Comparison of ENCODE assay signal across 17 cellular contexts in the genomic region with DNA sequence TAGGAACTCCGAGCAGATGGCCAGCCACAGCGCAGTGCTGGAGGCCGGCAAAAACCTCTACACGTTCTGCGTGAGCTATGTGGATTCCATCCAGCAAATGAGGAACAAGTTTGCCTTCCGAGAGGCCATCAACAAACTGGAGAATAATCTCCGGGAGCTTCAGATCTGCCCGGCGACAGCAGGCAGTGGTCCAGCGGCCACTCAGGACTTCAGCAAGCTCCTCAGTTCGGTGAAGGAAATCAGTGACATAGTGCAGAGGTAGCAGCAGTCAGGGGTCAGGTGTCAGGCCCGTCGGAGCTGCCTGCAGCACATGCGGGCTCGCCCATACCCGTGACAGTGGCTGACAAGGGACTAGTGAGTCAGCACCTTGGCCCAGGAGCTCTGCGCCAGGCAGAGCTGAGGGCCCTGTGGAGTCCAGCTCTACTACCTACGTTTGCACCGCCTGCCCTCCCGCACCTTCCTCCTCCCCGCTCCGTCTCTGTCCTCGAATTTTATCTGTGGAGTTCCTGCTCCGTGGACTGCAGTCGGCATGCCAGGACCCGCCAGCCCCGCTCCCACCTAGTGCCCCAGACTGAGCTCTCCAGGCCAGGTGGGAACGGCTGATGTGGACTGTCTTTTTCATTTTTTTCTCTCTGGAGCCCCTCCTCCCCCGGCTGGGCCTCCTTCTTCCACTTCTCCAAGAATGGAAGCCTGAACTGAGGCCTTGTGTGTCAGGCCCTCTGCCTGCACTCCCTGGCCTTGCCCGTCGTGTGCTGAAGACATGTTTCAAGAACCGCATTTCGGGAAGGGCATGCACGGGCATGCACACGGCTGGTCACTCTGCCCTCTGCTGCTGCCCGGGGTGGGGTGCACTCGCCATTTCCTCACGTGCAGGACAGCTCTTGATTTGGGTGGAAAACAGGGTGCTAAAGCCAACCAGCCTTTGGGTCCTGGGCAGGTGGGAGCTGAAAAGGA. TPM values are rescaled to one million over a fixed set of nuclear protein-coding genes. Genes with fewer than 3 reads are reported as not detected.
A peak's percentile ranks its signal among the peaks of the same experiment; 100 is the strongest.
DNase-seq lines count a peak whose midpoint lies in the region; ATAC-seq and TF ChIP-seq lines count a peak whose summit lies in the region.
"Had no signal": no experiment of that assay in that cellular context is flagged by ENCODE, and none has a peak within 500 bp of the region (broad histone marks: within the 10 kb centered on the region; RNA-seq: fewer than 3 reads in every experiment).

No MANE protein-coding gene starts in this region.

- peaks cover 3 to 5% of the 10 kb centered on the region in 2 experiments; a peak in 3 of 4 replicates for H3K4me1 Mint-ChIP-seq in H9
- H3K4me1 Mint-ChIP-seq: activated naive CD8-positive, alpha-beta T cell treated with anti-CD3 and anti-CD28 coated beads, Interleukin-2, amount 10 ng/mL, durations not matched to agents 7 days and 5 days; memory B cell; T-helper 17 cell had no signal

- peaks cover 32 to 79% (median 68%) of the 10 kb centered on the region in 3 experiments for H3K36me3 Mint-ChIP-seq in H9 (ENCODE audit: insufficient read depth in 1 of 3, low read depth in 3 of 3)

- no peaks in the 10 kb centered on the region for H3K23me2 ChIP-seq in H9 (ENCODE audit: insufficient read length, low read depth, low read length, poor library complexity, severe bottlenecking)

- no peak overlapping the region for H3K9ac ChIP-seq in H9 (ENCODE audit: extremely low read depth, insufficient read length, low read length)
- H3K9ac ChIP-seq in IMR-90 (ENCODE audit: low read depth, low read length), result no peak overlapping the region

- no peak overlapping the region for H3T11ph ChIP-seq in H9 (ENCODE audit: low read length)

- no peak overlapping the region for H4K5ac ChIP-seq in H9 (ENCODE audit: insufficient read length, low read depth, low read length)
- no peak overlapping the region for H4K5ac ChIP-seq in IMR-90 (ENCODE audit: low read depth, low read length)

- H3K4me3 Mint-ChIP-seq in H9, result no peak overlapping the region
- H3K4me3 Mint-ChIP-seq: activated naive CD8-positive, alpha-beta T cell treated with anti-CD3 and anti-CD28 coated beads, Interleukin-2, amount 10 ng/mL, durations not matched to agents 7 days and 5 days; memory B cell; T-helper 17 cell had no signal

- H2AFZ ChIP-seq in H9 (ENCODE audit: low read length) (no peak overlapping the region), IMR-90 (replicated peaks; ENCODE audit: low read length, poor library complexity) (peak overlapping the region; percentile 34), osteoblast (ENCODE audit: low read length) (no peak overlapping the region)

- WGBS in H9 (ENCODE audit: extremely low coverage, insufficient read length, low lambda C conversion rate), result no CpG with 5 or more reads among the region's 38 CpGs
- 91% methylated on average over 27 of the region's 38 CpGs; no CpG with 5 or more reads in 1 of the 2 experiments for WGBS in IMR-90 (ENCODE audit: extremely low coverage in 2 of 2, insufficient read length in 1 of 2), 2 experiments

- TF ChIP-seq POLR2A in IMR-90 (IDR thresholded peaks at IDR 0.05; ENCODE audit: low read depth, low read length), result no peak

- H2BK15ac ChIP-seq in H9 (ENCODE audit: low read depth, low read length) (no peak overlapping the region), IMR-90 (ENCODE audit: low read depth, low read length) (no peak overlapping the region)

- H3K56ac ChIP-seq in H9 (ENCODE audit: insufficient read length, low read depth, low read length) (no peak overlapping the region), IMR-90 (ENCODE audit: extremely low read depth, insufficient read depth, low read length) (no peak overlapping the region)

- H3K18ac ChIP-seq in H9 (ENCODE audit: insufficient read length, low read depth, low read length) (no peak overlapping the region), IMR-90 (ENCODE audit: low read depth, low read length) (no peak overlapping the region)

- H3K23ac ChIP-seq in H9 (ENCODE audit: insufficient read length, low read depth, low read length) (no peak overlapping the region), IMR-90 (ENCODE audit: low read depth, low read length) (no peak overlapping the region)

- H3K9me3 ChIP-seq in H9 (ENCODE audit: control insufficient read depth, low read depth, low read length) (no peaks in the 10 kb centered on the region), IMR-90 (ENCODE audit: control insufficient read depth, insufficient read depth, low read length) (no peaks in the 10 kb centered on the region), osteoblast (ENCODE audit: low read depth, low read length) (no peaks in the 10 kb centered on the region)
- H3K9me3 ChIP-seq: gastrocnemius medialis, testis had no signal

- H2AK5ac ChIP-seq in H9 (ENCODE audit: insufficient read length, low read length) (no peak overlapping the region), IMR-90 (ENCODE audit: low read depth, low read length) (no peak overlapping the region)

- H3K4me3 ChIP-seq in IMR-90 (ENCODE audit: insufficient read depth, low read depth, low read length), result no peak overlapping the region
- no peak overlapping the region for H3K4me3 ChIP-seq in osteoblast (ENCODE audit: insufficient read depth, low read length)
- H3K4me3 ChIP-seq: gastrocnemius medialis, testis had no signal

- H3K14ac ChIP-seq in H9 (ENCODE audit: insufficient read depth, low read length), result no peak overlapping the region; the same call in 1 of the 2 replicates
- no peak overlapping the region for H3K14ac ChIP-seq in IMR-90 (replicated peaks; ENCODE audit: low read depth, low read length)

- no peak for TF ChIP-seq RAD21 in IMR-90 (IDR thresholded peaks at IDR 0.05; ENCODE audit: low read length)

- no TSS peak for BruUV-seq in IMR-90 (replicated peaks; lab: Mats Ljungman, UMichigan)

- CTCF ChIA-PET in IMR-90 (lab: Yijun Ruan, JAX), result no interaction called here

- no peak overlapping the region for H2BK20ac ChIP-seq in H9 (ENCODE audit: low read depth, low read length, poor library complexity, severe bottlenecking)
- no peak overlapping the region for H2BK20ac ChIP-seq in IMR-90 (ENCODE audit: low read depth, low read length)

- POLR2A ChIA-PET in IMR-90 (lab: Charles Lee; ENCODE audit: unreplicated experiment), result interaction anchor here (0.5 kb wide), 1 partner anchor 124 kb away, joined by 3 read pairs; no protein-coding TSS in a partner anchor

- no peaks in the 10 kb centered on the region for H3K9me3 Mint-ChIP-seq in H9
- H3K9me3 Mint-ChIP-seq: activated naive CD8-positive, alpha-beta T cell treated with anti-CD3 and anti-CD28 coated beads, Interleukin-2, amount 10 ng/mL, durations not matched to agents 7 days and 5 days; memory B cell had no signal

- no peak overlapping the region for H3K4me2 ChIP-seq in H9 (ENCODE audit: insufficient read depth, insufficient read length, low read length)
- no peak overlapping the region for H3K4me2 ChIP-seq in IMR-90 (ENCODE audit: low read depth, low read length)
- no peak overlapping the region for H3K4me2 ChIP-seq in osteoblast (ENCODE audit: insufficient read depth, low read length)

- H4K20me1 ChIP-seq in H9 (ENCODE audit: control insufficient read depth, insufficient read depth, insufficient read length) (peaks cover 2% of the 10 kb centered on the region), IMR-90 (ENCODE audit: insufficient read depth, low read length) (peaks cover 38% of the 10 kb centered on the region), osteoblast (ENCODE audit: insufficient read depth, low read length) (peaks cover 56% of the 10 kb centered on the region)

- no peak overlapping the region for H4K8ac ChIP-seq in H9 (replicated peaks; ENCODE audit: insufficient read length, low read depth, low read length)
- 0 out of 4 replicates have a peak overlapping the region, but pooled peaks of 1 of the 2 experiments have one; percentile 39 for H4K8ac ChIP-seq in IMR-90 (ENCODE audit: low read depth in 2 of 2, low read length in 2 of 2)

- peak overlapping the region; percentile 88 for H2AK9ac ChIP-seq in IMR-90 (replicated peaks; ENCODE audit: low read depth, low read length, poor library complexity)

- H2BK5ac ChIP-seq in H9 (ENCODE audit: insufficient read length, low read length) (no peak overlapping the region), IMR-90 (ENCODE audit: low read depth, low read length, poor library complexity, severe bottlenecking) (peak overlapping the region; percentile 24)

- in situ Hi-C loops in IMR-90 (cut with MboI; ENCODE audit: low sequenced_read_pairs), result loop anchor here (5.0 kb wide), 1 partner anchor 157 kb away; no protein-coding TSS in a partner anchor

- intact Hi-C loops in IMR-90 (cut with micrococcal nuclease), result no loop called here

- H3K36me3 ChIP-seq in IMR-90 (ENCODE audit: control insufficient read depth, insufficient read depth, low read length), result peaks cover 86% of the 10 kb centered on the region
- peaks cover 90% of the 10 kb centered on the region for H3K36me3 ChIP-seq in osteoblast (ENCODE audit: insufficient read depth, low read length)

- DNase-seq in H9 (no peak), IMR-90 (no peak), osteoblast (ENCODE audit: insufficient read length, low spot score, missing footprints) (peak; percentile 44), HUDEP-2 (lab: John Stamatoyannopoulos, UW; ENCODE audit: unreplicated experiment in 76 of 76) (no peak), NCI-H345 treated with DMSO at 0.1 percent for 48 hours (lab: John Stamatoyannopoulos, UW; ENCODE audit: unreplicated experiment) (no peak)
- DNase-seq: activated naive CD8-positive, alpha-beta T cell treated with anti-CD3 and anti-CD28 coated beads, Interleukin-2, amount 10 ng/mL, durations not matched to agents 7 days and 5 days; cerebellar nuclear complex; gastrocnemius medialis; NCI-H345; T-helper 17 cell; testis had no signal

- H2BK120ac ChIP-seq in H9 (ENCODE audit: low read depth, low read length, poor library complexity, severe bottlenecking) (no peak overlapping the region), IMR-90 (ENCODE audit: low read depth, low read length) (no peak overlapping the region)

- no peaks in the 10 kb centered on the region for H3K4me1 ChIP-seq in H9 (ENCODE audit: insufficient read depth, low read length)
- H3K4me1 ChIP-seq in IMR-90 (ENCODE audit: control insufficient read depth, insufficient read depth, low read length), result peaks cover 15% of the 10 kb centered on the region; the same call in 1 of the 2 replicates
- no peaks in the 10 kb centered on the region for H3K4me1 ChIP-seq in osteoblast (ENCODE audit: insufficient read depth, low read length)
- H3K4me1 ChIP-seq: gastrocnemius medialis had no signal

- H3K27ac ChIP-seq in H9 (ENCODE audit: insufficient read length, low read depth, low read length) (no peak overlapping the region), IMR-90 (ENCODE audit: insufficient read depth, low read length) (no peak overlapping the region), osteoblast (ENCODE audit: low read depth, low read length) (no peak overlapping the region)
- H3K27ac ChIP-seq: gastrocnemius medialis, testis had no signal

- H3K79me2 ChIP-seq in H9 (ENCODE audit: insufficient read depth, low read length) (no peaks in the 10 kb centered on the region), osteoblast (ENCODE audit: insufficient read depth, low read length) (peaks cover 32% of the 10 kb centered on the region)

- no peak for ATAC-seq in IMR-90 (ENCODE audit: low read depth)
- peak; percentile 72 for ATAC-seq in esophagus mucosa
- ATAC-seq in HG03095 (IDR thresholded peaks at IDR 0.05; ENCODE audit: unreplicated experiment), result no peak
- ATAC-seq: gastrocnemius medialis, T-helper 17 cell had no signal

- H3K27me3 Mint-ChIP-seq in H9 (ENCODE audit: low read depth), result no peaks in the 10 kb centered on the region; the same call in 1 of the 2 replicates
- H3K27me3 Mint-ChIP-seq: activated naive CD8-positive, alpha-beta T cell treated with anti-CD3 and anti-CD28 coated beads, Interleukin-2, amount 10 ng/mL, durations not matched to agents 7 days and 5 days; memory B cell; T-helper 17 cell had no signal

- H3K79me1 ChIP-seq in H9 (ENCODE audit: insufficient read depth, low read depth, low read length, poor library complexity, severe bottlenecking), result no peaks in the 10 kb centered on the region
- peaks cover 28 to 56% of the 10 kb centered on the region in 2 experiments for H3K79me1 ChIP-seq in IMR-90 (ENCODE audit: low read depth in 1 of 2, low read length in 2 of 2)

- peaks cover 4% of the 10 kb centered on the region; the same call in 1 of the 2 replicates for H3K9me1 ChIP-seq in IMR-90 (ENCODE audit: insufficient read depth, low read length)

- no peaks in the 10 kb centered on the region for H3K27me3 ChIP-seq in H9 (ENCODE audit: insufficient read depth, low read length)
- no peaks in the 10 kb centered on the region for H3K27me3 ChIP-seq in IMR-90 (ENCODE audit: control insufficient read depth, insufficient read depth, low read length)
- H3K27me3 ChIP-seq in osteoblast (ENCODE audit: insufficient read depth, low read length), result no peaks in the 10 kb centered on the region
- H3K27me3 ChIP-seq: gastrocnemius medialis, testis had no signal

- H3K4ac ChIP-seq in H9 (ENCODE audit: low read depth, low read length) (no peak overlapping the region), IMR-90 (ENCODE audit: low read depth, low read length) (0 out of 2 replicates have a peak overlapping the region, but pooled peaks have one; percentile 27)

- peak overlapping the region in 2 of 3 experiments; percentile 88 to 97; a peak in 5 of 7 replicates for H3K27ac Mint-ChIP-seq in H9
- H3K27ac Mint-ChIP-seq: activated naive CD8-positive, alpha-beta T cell treated with anti-CD3 and anti-CD28 coated beads, Interleukin-2, amount 10 ng/mL, durations not matched to agents 7 days and 5 days; memory B cell; T-helper 17 cell had no signal

- dilution Hi-C loops in IMR-90 (cut with HindIII; ENCODE audit: low sequenced_read_pairs, unreplicated experiment), result no loop called here

- TF ChIP-seq CTCF in H9 (conservative IDR thresholded peaks at IDR 0.05) (no peak), IMR-90 (conservative IDR thresholded peaks at IDR 0.05; ENCODE audit: low read depth, low read length) (no peak), osteoblast (IDR thresholded peaks at IDR 0.05; ENCODE audit: extremely low read depth, low read depth, low read length) (no peak)

- H4K91ac ChIP-seq in H9 (ENCODE audit: insufficient read length, low read depth, low read length) (no peak overlapping the region), IMR-90 (ENCODE audit: insufficient read depth, low read depth, low read length) (no peak overlapping the region)

- H2BK12ac ChIP-seq in H9 (ENCODE audit: insufficient read length, low read depth, low read length), result no peak overlapping the region

RNA-seq across cellular contexts. Expression of a gene that starts 10.9 kb away (rescaled TPM):
- total RNA-seq in H9 (2021), result not detected in 2 replicates
- not detected in 2 replicates for total RNA-seq in IMR-90 (2012; rRNA removed)
- polyA plus RNA-seq in IMR-90 (2012; rRNA removed), result not detected in 2 replicates
- polyA plus RNA-seq in IMR-90 (2012; cell fraction: cytosol; rRNA removed), result not detected in 2 replicates
- polyA plus RNA-seq in IMR-90 (2012; cell fraction: nucleus; rRNA removed; ENCODE audit: low replicate concordance), result not detected in 2 replicates
- not detected for total RNA-seq in esophagus mucosa
- not detected in 2 replicates for total RNA-seq in osteoblast
- total RNA-seq: activated naive CD8-positive, alpha-beta T cell treated with anti-CD3 and anti-CD28 coated beads, Interleukin-2, amount 10 ng/mL, durations not matched to agents 7 days and 5 days; gastrocnemius medialis; H4; HT1080; T-helper 17 cell had no signal
- polyA plus RNA-seq: BJ had no signal

RNA-seq across cellular contexts. Expression of a gene that starts 50.6 kb away (rescaled TPM):
- total RNA-seq in H9 (2021) (79.4 and 83.6 TPM in 2 replicates), IMR-90 (2012; rRNA removed) (31.9 and 33.7 TPM in 2 replicates), esophagus mucosa (28.4 TPM), osteoblast (92.2 and 94.8 TPM in 2 replicates)
- 49.1 and 50.7 TPM in 2 replicates for polyA plus RNA-seq in IMR-90 (2012; rRNA removed)
- 35.4 and 41.3 TPM in 2 replicates for polyA plus RNA-seq in IMR-90 (2012; cell fraction: cytosol; rRNA removed)
- 61.9 and 74.7 TPM in 2 replicates for polyA plus RNA-seq in IMR-90 (2012; cell fraction: nucleus; rRNA removed; ENCODE audit: low replicate concordance)

RNA-seq across cellular contexts. Expression of a gene that starts 53.3 kb away (rescaled TPM):
- total RNA-seq in H9 (2021) (6.2 and 7.1 TPM in 2 replicates), IMR-90 (2012; rRNA removed) (1.1 and 2.2 TPM in 2 replicates), esophagus mucosa (0.20 TPM), osteoblast (5.1 and 5.3 TPM in 2 replicates)
- polyA plus RNA-seq in IMR-90 (2012; rRNA removed), result 10.1 and 12.2 TPM in 2 replicates
- 8.8 and 15.2 TPM in 2 replicates for polyA plus RNA-seq in IMR-90 (2012; cell fraction: cytosol; rRNA removed)
- polyA plus RNA-seq in IMR-90 (2012; cell fraction: nucleus; rRNA removed; ENCODE audit: low replicate concordance), result 11.6 and 31.9 TPM in 2 replicates
- total RNA-seq: activated naive CD8-positive, alpha-beta T cell treated with anti-CD3 and anti-CD28 coated beads, Interleukin-2, amount 10 ng/mL, durations not matched to agents 7 days and 5 days; gastrocnemius medialis; T-helper 17 cell had no signal
